In genomic region chr1:183604048-183604808, GRCh38 we compare ENCODE assay signal across 1 cellular context.
TF ChIP-seq lines count a peak whose summit lies in the region.

No MANE protein-coding gene starts in this region.

TF ChIP-seq in K562, 482 proteins besides CTCF, POLR2A, EP300 and RAD21 (continued from another document and continues in another):
- TF ChIP-seq BRF2 (IDR thresholded peaks at IDR 0.05; ENCODE audit: borderline replicate concordance, insufficient read depth, insufficient read length) (no peak), RERE (CRISPR knock-in tag; IDR thresholded peaks at IDR 0.05; ENCODE audit: borderline replicate concordance) (no peak), ZNF274 (IDR thresholded peaks at IDR 0.05; ENCODE audit: borderline replicate concordance, low read depth, low read length) (no peak), BMI1 (IDR thresholded peaks at IDR 0.05; ENCODE audit: low read length) (no peak), PREB (CRISPR knock-in tag; IDR thresholded peaks at IDR 0.05) (no peak), GTF2A2 (tag; IDR thresholded peaks at IDR 0.05) (no peak), CAMTA2 (CRISPR knock-in tag; conservative IDR thresholded peaks at IDR 0.05) (no peak), ELK3 (CRISPR knock-in tag; IDR thresholded peaks at IDR 0.05) (no peak), KHSRP (IDR thresholded peaks at IDR 0.05) (peak; percentile 40; the same call in 1 of the 2 replicates), ATF2 (CRISPR knock-in tag; IDR thresholded peaks at IDR 0.05) (peak; percentile 88; the same call in 1 of the 2 replicates), AFF4 (CRISPR knock-in tag; IDR thresholded peaks at IDR 0.05) (no peak), ZFPM2 (CRISPR knock-in tag; IDR thresholded peaks at IDR 0.05) (no peak), ZBED1 (IDR thresholded peaks at IDR 0.05) (no peak), ZNF133 (CRISPR knock-in tag; IDR thresholded peaks at IDR 0.05) (no peak), NFYB (IDR thresholded peaks at IDR 0.05; ENCODE audit: extremely low read depth, insufficient read length) (no peak), RREB1 (CRISPR knock-in tag; IDR thresholded peaks at IDR 0.05) (0 out of 2 replicates have a peak, but pooled peaks have one; percentile 39), HIVEP1 (CRISPR knock-in tag; IDR thresholded peaks at IDR 0.05) (no peak), HEY1 (CRISPR knock-in tag; IDR thresholded peaks at IDR 0.05; ENCODE audit: borderline replicate concordance) (no peak), RNF219 (CRISPR knock-in tag; IDR thresholded peaks at IDR 0.05) (no peak), TFAP4 (CRISPR knock-in tag; IDR thresholded peaks at IDR 0.05; ENCODE audit: borderline replicate concordance) (peak; percentile 56; the same call in 1 of the 2 replicates), NR0B1 (IDR thresholded peaks at IDR 0.05; ENCODE audit: partially characterized antibody) (no peak), MAZ (CRISPR knock-in tag; conservative IDR thresholded peaks at IDR 0.05 in 1 of 2, IDR thresholded peaks at IDR 0.05 in 1 of 2) (peak; percentile 18 to 39; a peak in 1 of 4 replicates), DPF2 (IDR thresholded peaks at IDR 0.05) (peak; percentile 67), TCF15 (CRISPR knock-in tag; IDR thresholded peaks at IDR 0.05) (no peak), ELF4 (CRISPR knock-in tag; IDR thresholded peaks at IDR 0.05) (peak; percentile 75; the same call in 1 of the 2 replicates)
